In genomic region chr6:90708410-90708809, GRCh38 we compare ENCODE assay signal across 34 cellular contexts.
"Had no signal": no experiment of that assay in that cellular context is flagged by ENCODE, and none has a peak within 500 bp of the region (broad histone marks: within the 10 kb centered on the region; RNA-seq: fewer than 3 reads in every experiment).

No MANE protein-coding gene starts in this region.

- H3K4me1 Mint-ChIP-seq: activated CD4-positive, alpha-beta T cell treated with anti-CD3 and anti-CD28 coated beads for 36 hours; activated CD4-positive, alpha-beta T cell treated with anti-CD3 and anti-CD28 coated beads, Interleukin-2, amount 10 ng/mL, durations not matched to agents 24 days and 14 days; activated CD8-positive, alpha-beta memory T cell treated with anti-CD3 and anti-CD28 coated beads, Interleukin-2, amount 10 ng/mL, durations not matched to agents 7 days and 5 days; activated naive CD4-positive, alpha-beta T cell treated with anti-CD3 and anti-CD28 coated beads, Interleukin-2, amount 10 ng/mL, durations not matched to agents 7 days and 5 days; activated naive CD8-positive, alpha-beta T cell treated with anti-CD3 and anti-CD28 coated beads, Interleukin-2, amount 10 ng/mL, durations not matched to agents 7 days and 5 days; T-helper 17 cell had no signal

- H3K27ac Mint-ChIP-seq: activated CD4-positive, alpha-beta memory T cell treated with anti-CD3 and anti-CD28 coated beads for 36 hours; activated CD4-positive, alpha-beta T cell treated with anti-CD3 and anti-CD28 coated beads for 36 hours; activated CD4-positive, alpha-beta T cell treated with anti-CD3 and anti-CD28 coated beads, Interleukin-2, amount 10 ng/mL, durations not matched to agents 24 days and 14 days; activated CD8-positive, alpha-beta memory T cell treated with anti-CD3 and anti-CD28 coated beads, Interleukin-2, amount 10 ng/mL, durations not matched to agents 7 days and 5 days; activated CD8-positive, alpha-beta T cell treated with anti-CD3 and anti-CD28 coated beads, Interleukin-2, amount 10 ng/mL, durations not matched to agents 7 days and 5 days; activated naive CD4-positive, alpha-beta T cell treated with anti-CD3 and anti-CD28 coated beads, Interleukin-2, amount 10 ng/mL, durations not matched to agents 7 days and 5 days; activated naive CD4-positive, alpha-beta T cell treated with anti-CD3 and anti-CD28 coated beads, Interleukin-2, amount 50 U/mL, for 72 hours; activated naive CD8-positive, alpha-beta T cell treated with anti-CD3 and anti-CD28 coated beads, Interleukin-2, amount 10 ng/mL, durations not matched to agents 7 days and 5 days; activated T-helper 1 cell treated with anti-CD3 and anti-CD28 coated beads, Interleukin-12 subunit alpha, Interleukin-12 subunit beta, Interleukin-2, Interleukin-4 antibody, amounts not matched to agents 30 ng/mL and 10 ng/mL and 1 ng/mL, durations not matched to agents 14 hours and 24 hours and 36 hours; activated T-helper 2 cell treated with anti-CD3 and anti-CD28 coated beads, Interferon-gamma antibody, Interleukin-2, Interleukin-4, amounts not matched to agents 10 μg/mL and 5 μg/mL and 100 μg/mL, durations not matched to agents 14 hours and 24 hours and 36 hours; T-helper 17 cell; T-helper 2 cell treated with Interferon-gamma antibody and Interleukin-4, amounts not matched to agents 5 μg/mL and 100 μg/mL, for 36 hours had no signal

- H3K36me3 ChIP-seq: ascending aorta, breast epithelium, cardiac muscle cell, colonic mucosa, esophagus squamous epithelium, gastroesophageal sphincter, heart right ventricle, WERI-Rb-1 had no signal

- H3K9me3 ChIP-seq: ascending aorta, breast epithelium, colonic mucosa, esophagus squamous epithelium, gastroesophageal sphincter had no signal

- ATAC-seq: activated CD4-positive, alpha-beta T cell treated with anti-CD3 and anti-CD28 coated beads for 36 hours; activated CD8-positive, alpha-beta memory T cell treated with anti-CD3 and anti-CD28 coated beads, Interleukin-2, amount 10 ng/mL, durations not matched to agents 7 days and 5 days; activated CD8-positive, alpha-beta T cell treated with anti-CD3 and anti-CD28 coated beads, Interleukin-2, amount 10 ng/mL, durations not matched to agents 7 days and 5 days; activated naive CD4-positive, alpha-beta T cell treated with anti-CD3 and anti-CD28 coated beads, Interleukin-2, amount 50 U/mL, for 72 hours; gastroesophageal sphincter; heart right ventricle; T-helper 17 cell had no signal

- H3K4me1 ChIP-seq: ascending aorta, breast epithelium, colonic mucosa, esophagus squamous epithelium had no signal

- H3K4me3 Mint-ChIP-seq: activated CD4-positive, alpha-beta memory T cell treated with anti-CD3 and anti-CD28 coated beads for 36 hours; activated CD4-positive, alpha-beta T cell treated with anti-CD3 and anti-CD28 coated beads for 36 hours; activated CD4-positive, alpha-beta T cell treated with anti-CD3 and anti-CD28 coated beads, Interleukin-2, amount 10 ng/mL, durations not matched to agents 24 days and 14 days; activated CD8-positive, alpha-beta memory T cell treated with anti-CD3 and anti-CD28 coated beads, Interleukin-2, amount 10 ng/mL, durations not matched to agents 7 days and 5 days; activated CD8-positive, alpha-beta T cell treated with anti-CD3 and anti-CD28 coated beads, Interleukin-2, amount 10 ng/mL, durations not matched to agents 7 days and 5 days; activated naive CD4-positive, alpha-beta T cell treated with anti-CD3 and anti-CD28 coated beads, Interleukin-2, amount 10 ng/mL, durations not matched to agents 7 days and 5 days; activated naive CD8-positive, alpha-beta T cell treated with anti-CD3 and anti-CD28 coated beads, Interleukin-2, amount 10 ng/mL, durations not matched to agents 7 days and 5 days; activated T-helper 1 cell treated with anti-CD3 and anti-CD28 coated beads, Interleukin-12 subunit alpha, Interleukin-12 subunit beta, Interleukin-2, Interleukin-4 antibody, amounts not matched to agents 30 ng/mL and 10 ng/mL and 1 ng/mL, durations not matched to agents 14 hours and 24 hours and 36 hours; brain; T-helper 17 cell; T-helper 2 cell treated with Interferon-gamma antibody and Interleukin-4, amounts not matched to agents 5 μg/mL and 100 μg/mL, for 36 hours had no signal

- H3K27ac ChIP-seq: ascending aorta, breast epithelium, colonic mucosa, epithelial cell of prostate, esophagus squamous epithelium, gastroesophageal sphincter, heart right ventricle, WERI-Rb-1 had no signal

- H3K27me3 ChIP-seq: ascending aorta, breast epithelium, cardiac muscle cell, colonic mucosa, esophagus squamous epithelium, gastroesophageal sphincter, heart right ventricle had no signal

- H3K36me3 Mint-ChIP-seq: activated CD4-positive, alpha-beta memory T cell treated with anti-CD3 and anti-CD28 coated beads for 36 hours; activated CD8-positive, alpha-beta memory T cell treated with anti-CD3 and anti-CD28 coated beads, Interleukin-2, amount 10 ng/mL, durations not matched to agents 7 days and 5 days; activated naive CD4-positive, alpha-beta T cell treated with anti-CD3 and anti-CD28 coated beads, Interleukin-2, amount 10 ng/mL, durations not matched to agents 7 days and 5 days; activated naive CD4-positive, alpha-beta T cell treated with anti-CD3 and anti-CD28 coated beads, Interleukin-2, amount 50 U/mL, for 72 hours; activated naive CD8-positive, alpha-beta T cell treated with anti-CD3 and anti-CD28 coated beads, Interleukin-2, amount 10 ng/mL, durations not matched to agents 7 days and 5 days; brain had no signal

- H3K27me3 Mint-ChIP-seq: activated naive CD4-positive, alpha-beta T cell treated with anti-CD3 and anti-CD28 coated beads, Interleukin-2, amount 10 ng/mL, durations not matched to agents 7 days and 5 days had no signal

- H3K9me3 Mint-ChIP-seq: activated CD4-positive, alpha-beta memory T cell treated with anti-CD3 and anti-CD28 coated beads for 36 hours; activated CD4-positive, alpha-beta T cell treated with anti-CD3 and anti-CD28 coated beads, Interleukin-2, amount 10 ng/mL, durations not matched to agents 24 days and 14 days; activated naive CD4-positive, alpha-beta T cell treated with anti-CD3 and anti-CD28 coated beads, Interleukin-2, amount 10 ng/mL, durations not matched to agents 7 days and 5 days; activated naive CD4-positive, alpha-beta T cell treated with anti-CD3 and anti-CD28 coated beads, Interleukin-2, amount 50 U/mL, for 72 hours; activated naive CD8-positive, alpha-beta T cell treated with anti-CD3 and anti-CD28 coated beads, Interleukin-2, amount 10 ng/mL, durations not matched to agents 7 days and 5 days; activated T-helper 1 cell treated with anti-CD3 and anti-CD28 coated beads, Interleukin-12 subunit alpha, Interleukin-12 subunit beta, Interleukin-2, Interleukin-4 antibody, amounts not matched to agents 30 ng/mL and 10 ng/mL and 1 ng/mL, durations not matched to agents 14 hours and 24 hours and 36 hours; activated T-helper 2 cell treated with anti-CD3 and anti-CD28 coated beads, Interferon-gamma antibody, Interleukin-2, Interleukin-4, amounts not matched to agents 10 μg/mL and 5 μg/mL and 100 μg/mL, durations not matched to agents 14 hours and 24 hours and 36 hours; brain; T-helper 2 cell treated with Interferon-gamma antibody and Interleukin-4, amounts not matched to agents 5 μg/mL and 100 μg/mL, for 36 hours had no signal

- H3K4me3 ChIP-seq: ascending aorta, breast epithelium, cardiac muscle cell, colonic mucosa, esophagus squamous epithelium, gastroesophageal sphincter, heart right ventricle had no signal

- DNase-seq: activated CD4-positive, alpha-beta memory T cell treated with anti-CD3 and anti-CD28 coated beads for 36 hours; activated CD4-positive, alpha-beta T cell treated with anti-CD3 and anti-CD28 coated beads for 36 hours; activated CD4-positive, alpha-beta T cell treated with anti-CD3 and anti-CD28 coated beads, Interleukin-2, amount 10 ng/mL, durations not matched to agents 24 days and 14 days; activated CD4-positive, CD25-positive, alpha-beta regulatory T cell; activated CD4-positive, CD25-positive, alpha-beta regulatory T cell treated with anti-CD3 and anti-CD28 coated beads, Interleukin-2, amount 50 U/mL, for 72 hours; activated CD8-positive, alpha-beta memory T cell treated with anti-CD3 and anti-CD28 coated beads, Interleukin-2, amount 10 ng/mL, durations not matched to agents 7 days and 5 days; activated CD8-positive, alpha-beta memory T cell treated with anti-CD3 and anti-CD28 coated beads, Interleukin-2, amount 50 U/mL, for 4 hours; activated CD8-positive, alpha-beta T cell treated with anti-CD3 and anti-CD28 coated beads, Interleukin-2, amount 10 ng/mL, durations not matched to agents 7 days and 5 days; activated effector memory CD4-positive, alpha-beta T cell treated with anti-CD3 and anti-CD28 coated beads, Interleukin-2, amount 50 U/mL, for 16 hours; activated naive CD4-positive, alpha-beta T cell; activated naive CD4-positive, alpha-beta T cell treated with anti-CD3 and anti-CD28 coated beads, Interleukin-2, amount 10 ng/mL, durations not matched to agents 7 days and 5 days; activated naive CD8-positive, alpha-beta T cell treated with anti-CD3 and anti-CD28 coated beads, Interleukin-2, amount 10 ng/mL, durations not matched to agents 7 days and 5 days; activated T-cell treated with anti-CD3 and anti-CD28 coated beads, Interleukin-2, amount 50 U/mL, for 1 hour; activated T-cell treated with anti-CD3 and anti-CD28 coated beads, Interleukin-2, amount 50 U/mL, for 48 hours; central memory CD4-positive, alpha-beta T cell; cerebellar nuclear complex; colonic mucosa; effector CD8-positive, alpha-beta T cell; esophagus squamous epithelium; foreskin melanocyte; heart right ventricle; T-helper 17 cell; T1000; WERI-Rb-1 had no signal
